ENCODE assay signal across 8 cellular contexts in the genomic region with DNA sequence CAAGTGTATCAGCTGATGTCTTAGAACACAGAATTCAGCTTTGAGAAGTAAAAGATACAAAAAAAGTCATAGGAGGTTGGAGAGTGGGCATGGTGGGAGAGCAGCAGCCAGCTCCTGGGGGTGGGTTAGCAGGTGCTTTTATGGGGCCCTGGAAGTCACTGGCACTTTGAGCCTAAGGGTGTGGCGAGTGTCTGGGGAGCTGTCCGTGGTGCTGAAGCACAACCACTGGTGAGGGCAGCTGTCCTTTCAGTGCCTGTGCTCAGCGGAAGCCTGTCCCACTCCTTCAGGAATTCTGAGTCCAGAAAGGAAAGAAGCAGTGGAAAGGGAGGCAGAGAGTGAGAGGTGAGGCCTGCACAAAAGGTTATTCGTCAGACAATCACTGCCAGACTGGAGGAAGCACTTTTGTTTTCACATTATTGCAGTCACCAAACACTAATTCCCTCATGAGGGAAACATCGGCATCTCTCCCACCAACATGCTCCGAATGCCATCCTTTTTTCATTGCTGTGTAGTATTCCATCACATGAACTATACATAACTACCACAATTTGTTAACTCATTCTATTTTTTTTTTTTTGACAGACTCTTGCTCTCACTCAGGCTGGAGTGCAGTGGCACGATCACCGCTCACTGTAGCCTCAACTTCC. TPM values are rescaled to one million over a fixed set of nuclear protein-coding genes. Genes with fewer than 3 reads are reported as not detected.
DNase-seq lines count a peak whose midpoint lies in the region; ATAC-seq and TF ChIP-seq lines count a peak whose summit lies in the region.

No MANE protein-coding gene starts in this region.

- peak in 5 of 8 donors; percentile 43 to 72 (median 64) for ATAC-seq in heart right ventricle
- no peak for ATAC-seq in GM21423 (IDR thresholded peaks at IDR 0.05; ENCODE audit: unreplicated experiment)

- intact Hi-C loops in heart right ventricle (cut with DNase I), result no loop called here

- H3K27me3 Mint-ChIP-seq in glutamatergic neuron (ENCODE audit: unreplicated experiment), result peaks cover 10% of the 10 kb centered on the region

- TF ChIP-seq CTCF in heart right ventricle (IDR thresholded peaks at IDR 0.05) (no peak), glutamatergic neuron (IDR thresholded peaks at IDR 0.05; ENCODE audit: partially characterized antibody, unreplicated experiment) (no peak)

- no peak overlapping the region for H3K4me3 Mint-ChIP-seq in glutamatergic neuron (ENCODE audit: unreplicated experiment)

- H3K4me1 Mint-ChIP-seq in glutamatergic neuron (ENCODE audit: low read depth, unreplicated experiment), result peaks cover 14% of the 10 kb centered on the region

- H3K27ac ChIP-seq in heart right ventricle, result no peak overlapping the region

- H3K27ac Mint-ChIP-seq in glutamatergic neuron (ENCODE audit: unreplicated experiment), result no peak overlapping the region

- WGBS in heart right ventricle, 2 donors, result 51% methylated on average over 8 of the region's 8 CpGs

- no peaks in the 10 kb centered on the region for H3K9me3 ChIP-seq in heart right ventricle

- no peaks in the 10 kb centered on the region for H3K4me1 ChIP-seq in heart right ventricle

- H3K4me3 ChIP-seq in heart right ventricle, result no peak overlapping the region

- DNase-seq in Daoy (ENCODE audit: low read depth) (peak; percentile 63), NCI-H226 (peak; percentile 14), heart right ventricle (peak; percentile 48 to 54), DMS114 treated with DMSO at 0.1 percent for 48 hours (lab: John Stamatoyannopoulos, UW; ENCODE audit: unreplicated experiment) (no peak), glutamatergic neuron (no peak)
- DNase-seq in activated T-helper 1 cell treated with anti-CD3 and anti-CD28 coated beads, Interleukin-2, amount 50 U/mL, for 16 hours (ENCODE audit: low read depth in 1 of 2, low spot score in 1 of 2), result peak; percentile 10 to 44
- DNase-seq in stimulated activated CD4-positive, alpha-beta T cell treated with anti-CD3 and anti-CD28 coated beads, Interleukin-1b, Interleukin-23, amount 100 ng/mL, for 1 hour (ENCODE audit: low read depth in 2 of 2), result peak; percentile 8 to 37

- no peaks in the 10 kb centered on the region for H3K36me3 Mint-ChIP-seq in glutamatergic neuron (ENCODE audit: unreplicated experiment)

- peaks cover 8% of the 10 kb centered on the region for H3K9me3 Mint-ChIP-seq in glutamatergic neuron (ENCODE audit: unreplicated experiment)

- H3K36me3 ChIP-seq in heart right ventricle, result no peaks in the 10 kb centered on the region

- peaks cover 0 to 29% (median 21%) of the 10 kb centered on the region in 7 donors for H3K27me3 ChIP-seq in heart right ventricle

RNA-seq across cellular contexts. Expression of gene RAPGEF1, which starts 59.4 kb away (rescaled TPM):
- 12.3 and 34.2 TPM in 2 replicates for total RNA-seq in Daoy (2014; rRNA removed; shearing (Covaris generic))
- total RNA-seq in heart right ventricle, result 100 to 1,000 TPM in 7 of 10 donors, 10 to 100 TPM in 3; 84.0 to 135 (median 120) TPM
- 10 to 100 TPM; 39.6 to 39.9 TPM for polyA plus RNA-seq in heart right ventricle
- total RNA-seq in glutamatergic neuron (ENCODE audit: unreplicated experiment), result 319 TPM

Comparison
In these comparisons a context has a peak if more than half of its experiments do, and no peak if none do; other contexts are left out.
1. DNase-seq: peak in Daoy (single experiment), NCI-H226 (single experiment), activated T-helper 1 cell treated with anti-CD3 and anti-CD28 coated beads, Interleukin-2, amount 50 U/mL, for 16 hours (2 of 2), heart right ventricle (2 of 2) and stimulated activated CD4-positive, alpha-beta T cell treated with anti-CD3 and anti-CD28 coated beads, Interleukin-1b, Interleukin-23, amount 100 ng/mL, for 1 hour (2 of 2); none in DMS114 treated with DMSO at 0.1 percent for 48 hours (single experiment) and glutamatergic neuron (single experiment).